1 cellular context compared by ENCODE assay signal in genomic region chr3:24495334-24495994, GRCh38.
TF ChIP-seq lines count a peak whose summit lies in the region.

No MANE protein-coding gene starts in this region.

TF ChIP-seq in HepG2, 621 proteins besides CTCF, POLR2A, EP300 and RAD21 (continued from another document and continues in another):
- TF ChIP-seq ZBTB25 (CRISPR knock-in tag; IDR thresholded peaks at IDR 0.05) (no peak), UBTF (CRISPR knock-in tag; IDR thresholded peaks at IDR 0.05) (peak; percentile 96), ZNF232 (CRISPR knock-in tag; IDR thresholded peaks at IDR 0.05; ENCODE audit: borderline replicate concordance) (no peak), SP140L (CRISPR knock-in tag; IDR thresholded peaks at IDR 0.05; ENCODE audit: borderline replicate concordance) (peak; percentile 67; the same call in 1 of the 2 replicates), USF2 (IDR thresholded peaks at IDR 0.05; ENCODE audit: low read depth, low read length) (no peak), USF2 (CRISPR knock-in tag; IDR thresholded peaks at IDR 0.05; ENCODE audit: borderline replicate concordance) (no peak), HIVEP1 (CRISPR knock-in tag; IDR thresholded peaks at IDR 0.05) (no peak; the same call in 1 of the 2 replicates), TARDBP (CRISPR knock-in tag; IDR thresholded peaks at IDR 0.05) (0 out of 2 replicates have a peak, but pooled peaks have one; percentile 20), ZNF775 (CRISPR knock-in tag; IDR thresholded peaks at IDR 0.05; ENCODE audit: borderline replicate concordance) (no peak), ZIK1 (CRISPR knock-in tag; IDR thresholded peaks at IDR 0.05; ENCODE audit: borderline replicate concordance, low read depth) (no peak), ZNF549 (CRISPR knock-in tag; IDR thresholded peaks at IDR 0.05) (no peak), ZNF432 (CRISPR knock-in tag; IDR thresholded peaks at IDR 0.05; ENCODE audit: borderline replicate concordance) (no peak), EED (CRISPR knock-in tag; IDR thresholded peaks at IDR 0.05) (no peak), ZBTB37 (CRISPR knock-in tag; IDR thresholded peaks at IDR 0.05) (no peak), ZNF761 (CRISPR knock-in tag; conservative IDR thresholded peaks at IDR 0.05) (no peak), CHD4 (IDR thresholded peaks at IDR 0.05; ENCODE audit: borderline replicate concordance, low read length) (no peak), SOX5 (CRISPR knock-in tag; IDR thresholded peaks at IDR 0.05; ENCODE audit: borderline replicate concordance) (no peak), REL (CRISPR knock-in tag; conservative IDR thresholded peaks at IDR 0.05) (peak; percentile 54), ZBTB2 (CRISPR knock-in tag; IDR thresholded peaks at IDR 0.05; ENCODE audit: low read depth) (0 out of 2 replicates have a peak, but pooled peaks have one; percentile 6), HNRNPK (IDR thresholded peaks at IDR 0.05; ENCODE audit: low read depth, low read length, poor library complexity, severe bottlenecking) (peak; percentile 46), BCL6 (CRISPR knock-in tag; IDR thresholded peaks at IDR 0.05) (peak; percentile 36; the same call in 1 of the 2 replicates), ZNF850 (CRISPR knock-in tag; conservative IDR thresholded peaks at IDR 0.05) (no peak), NFKBIZ (CRISPR knock-in tag; IDR thresholded peaks at IDR 0.05) (no peak), ZNF800 (CRISPR knock-in tag; IDR thresholded peaks at IDR 0.05) (no peak; the same call in 1 of the 2 replicates), KLF13 (CRISPR knock-in tag; IDR thresholded peaks at IDR 0.05) (0 out of 2 replicates have a peak, but pooled peaks have one; percentile 80), ZBTB20 (CRISPR knock-in tag; IDR thresholded peaks at IDR 0.05; ENCODE audit: borderline replicate concordance, low read depth) (no peak), ZNF207 (IDR thresholded peaks at IDR 0.05; ENCODE audit: borderline replicate concordance) (no peak), ZNF496 (CRISPR knock-in tag; IDR thresholded peaks at IDR 0.05; ENCODE audit: insufficient replicate concordance) (no peak), GTF2F1 (IDR thresholded peaks at IDR 0.05; ENCODE audit: low read length) (no peak), ZSCAN22 (CRISPR knock-in tag; IDR thresholded peaks at IDR 0.05) (no peak), NPAS2 (CRISPR knock-in tag; IDR thresholded peaks at IDR 0.05; ENCODE audit: borderline replicate concordance) (no peak), SP2 (CRISPR knock-in tag; IDR thresholded peaks at IDR 0.05) (no peak), ZNF296 (CRISPR knock-in tag; conservative IDR thresholded peaks at IDR 0.05) (no peak), MTF1 (CRISPR knock-in tag; IDR thresholded peaks at IDR 0.05) (no peak), MEIS2 (CRISPR knock-in tag; IDR thresholded peaks at IDR 0.05) (0 out of 2 replicates have a peak, but pooled peaks have one; percentile 22), ZUFSP (CRISPR knock-in tag; IDR thresholded peaks at IDR 0.05; ENCODE audit: borderline replicate concordance) (no peak), ZKSCAN8 (CRISPR knock-in tag; IDR thresholded peaks at IDR 0.05; ENCODE audit: borderline replicate concordance) (no peak), ZNF253 (CRISPR knock-in tag; IDR thresholded peaks at IDR 0.05; ENCODE audit: borderline replicate concordance) (no peak), ZNF350 (CRISPR knock-in tag; IDR thresholded peaks at IDR 0.05; ENCODE audit: borderline replicate concordance, low read depth) (0 out of 2 replicates have a peak, but pooled peaks have one; percentile 21), ZNF547 (CRISPR knock-in tag; IDR thresholded peaks at IDR 0.05) (no peak; the same call in 1 of the 2 replicates), CEBPZ (IDR thresholded peaks at IDR 0.05; ENCODE audit: low read length) (no peak), ZNF660 (CRISPR knock-in tag; IDR thresholded peaks at IDR 0.05; ENCODE audit: borderline replicate concordance, low read depth) (no peak), TRIM24 (CRISPR knock-in tag; IDR thresholded peaks at IDR 0.05) (no peak), ONECUT2 (CRISPR knock-in tag; IDR thresholded peaks at IDR 0.05) (no peak), NR2F2 (IDR thresholded peaks at IDR 0.05; ENCODE audit: borderline replicate concordance, low read depth) (no peak), PBX2 (CRISPR knock-in tag; IDR thresholded peaks at IDR 0.05) (no peak), MYPOP (CRISPR knock-in tag; IDR thresholded peaks at IDR 0.05) (no peak; the same call in 1 of the 2 replicates)
